In genomic region chr2:221450280-221450679, GRCh38 we compare ENCODE assay signal across 25 cellular contexts.
"Had no signal": no experiment of that assay in that cellular context is flagged by ENCODE, and none has a peak within 500 bp of the region (broad histone marks: within the 10 kb centered on the region; RNA-seq: fewer than 3 reads in every experiment).

No MANE protein-coding gene starts in this region.

- H3K4me3 ChIP-seq: coronary artery, dorsolateral prefrontal cortex, esophagus squamous epithelium, gastrocnemius medialis, heart right ventricle, left lung, lower lobe of right lung, mucosa of descending colon had no signal

- H3K4me3 Mint-ChIP-seq: mesothelial cell of epicardium had no signal

- H3K27me3 ChIP-seq: dorsolateral prefrontal cortex, esophagus squamous epithelium, gastrocnemius medialis, heart right ventricle, left lung had no signal

- FAIRE-seq: colon, keratinocyte had no signal

- H3K27ac ChIP-seq: coronary artery, dorsolateral prefrontal cortex, epithelial cell of prostate, esophagus squamous epithelium, gastrocnemius medialis, heart right ventricle, left lung, lower lobe of right lung had no signal

- H3K9me3 ChIP-seq: esophagus squamous epithelium, gastrocnemius medialis, heart right ventricle, left lung, lower lobe of right lung, mucosa of descending colon had no signal

- H3K4me1 ChIP-seq: gastrocnemius medialis, left lung had no signal

- H3K9me3 Mint-ChIP-seq: mesothelial cell of epicardium had no signal

- DNase-seq: dermis blood vessel endothelial cell; dorsolateral prefrontal cortex; effector CD4-positive, alpha-beta T cell; effector memory CD4-positive, alpha-beta T cell; erythroblast; esophagus squamous epithelium; foreskin fibroblast; foreskin melanocyte; gastrocnemius medialis; glutamatergic neuron; head of caudate nucleus; heart right ventricle; hippocampal formation; left cardiac atrium; left lung; left ventricle myocardium superior; lower lobe of right lung; mesenchymal stem cell; mucosa of descending colon had no signal

- H3K27ac Mint-ChIP-seq: mesothelial cell of epicardium had no signal

- ATAC-seq: esophagus mucosa, gastrocnemius medialis, heart right ventricle, left cardiac atrium, left lung, left ventricle myocardium superior, lower lobe of right lung, mucosa of descending colon had no signal

- H3K36me3 ChIP-seq: esophagus squamous epithelium, gastrocnemius medialis, left lung, lower lobe of right lung had no signal
